ENCODE assay signal across 9 cellular contexts in genomic region chr21:33078907-33079582, GRCh38. TPM values are rescaled to one million over a fixed set of nuclear protein-coding genes. Genes with fewer than 3 reads are reported as not detected.
DNase-seq lines count a peak whose midpoint lies in the region; ATAC-seq and TF ChIP-seq lines count a peak whose summit lies in the region.
"Had no signal": no experiment of that assay in that cellular context is flagged by ENCODE, and none has a peak within 500 bp of the region (broad histone marks: within the 10 kb centered on the region; RNA-seq: fewer than 3 reads in every experiment).

No MANE protein-coding gene starts in this region.

- no peak overlapping the region for H3K27ac ChIP-seq in Peyer's patch
- H3K27ac ChIP-seq: neutrophil had no signal

- DNase-seq in DMS53 treated with DMSO at 0.1 percent for 48 hours (lab: John Stamatoyannopoulos, UW; ENCODE audit: unreplicated experiment) (peak; percentile 85), GM19240 (ENCODE audit: insufficient read length, low spot score) (peak; percentile 81), SKM-1 (lab: John Stamatoyannopoulos, UW; ENCODE audit: unreplicated experiment) (peak; percentile 58), fibroblast of mammary gland (ENCODE audit: low read depth) (peak; percentile 71), amniotic stem cell (lab: John Stamatoyannopoulos, UW) (no peak), Peyer's patch (no peak)
- DNase-seq in stimulated activated CD8-positive, alpha-beta memory T cell treated with anti-CD3 and anti-CD28 coated beads, Interleukin-15, amount 100 ng/mL, for 4 hours (ENCODE audit: low read depth in 2 of 2), result peak; percentile 7 to 19

- TF ChIP-seq CTCF in fibroblast of mammary gland (conservative IDR thresholded peaks at IDR 0.05; ENCODE audit: control insufficient read depth, insufficient read depth, low read depth, low read length), result no peak
- TF ChIP-seq CTCF in Peyer's patch (IDR thresholded peaks at IDR 0.05), result no peak

- H3K4me3 ChIP-seq in fibroblast of mammary gland (ENCODE audit: control insufficient read depth, low read depth, low read length) (no peak overlapping the region), Peyer's patch (no peak overlapping the region)

- peak; percentile 96 for ATAC-seq in HG03135 (IDR thresholded peaks at IDR 0.05; ENCODE audit: unreplicated experiment)

- no peaks in the 10 kb centered on the region for H3K27me3 ChIP-seq in Peyer's patch

- H3K9me3 ChIP-seq in Peyer's patch, result no peaks in the 10 kb centered on the region
- H3K9me3 ChIP-seq: neutrophil had no signal

- H3K4me1 ChIP-seq in Peyer's patch, result no peaks in the 10 kb centered on the region

- TF ChIP-seq POLR2A in Peyer's patch (IDR thresholded peaks at IDR 0.05), result no peak

- no peaks in the 10 kb centered on the region for H3K36me3 ChIP-seq in Peyer's patch
- H3K36me3 ChIP-seq: neutrophil had no signal

RNA-seq across cellular contexts. Expression of gene OLIG1, which starts 9.1 kb away (rescaled TPM):
- not detected for total RNA-seq in Peyer's patch

RNA-seq across cellular contexts. Expression of gene OLIG2, which starts 53.3 kb away (rescaled TPM):
- total RNA-seq in Peyer's patch, result not detected

Comparison
In these comparisons a context has a peak if more than half of its experiments do, and no peak if none do; other contexts are left out.
1. DNase-seq: peak in DMS53 treated with DMSO at 0.1 percent for 48 hours (single experiment), GM19240 (single experiment), SKM-1 (single experiment), fibroblast of mammary gland (single experiment) and stimulated activated CD8-positive, alpha-beta memory T cell treated with anti-CD3 and anti-CD28 coated beads, Interleukin-15, amount 100 ng/mL, for 4 hours (2 of 2); none in amniotic stem cell (single experiment) and Peyer's patch (0 of 3).